26 cellular contexts compared by ENCODE assay signal in the genomic region with DNA sequence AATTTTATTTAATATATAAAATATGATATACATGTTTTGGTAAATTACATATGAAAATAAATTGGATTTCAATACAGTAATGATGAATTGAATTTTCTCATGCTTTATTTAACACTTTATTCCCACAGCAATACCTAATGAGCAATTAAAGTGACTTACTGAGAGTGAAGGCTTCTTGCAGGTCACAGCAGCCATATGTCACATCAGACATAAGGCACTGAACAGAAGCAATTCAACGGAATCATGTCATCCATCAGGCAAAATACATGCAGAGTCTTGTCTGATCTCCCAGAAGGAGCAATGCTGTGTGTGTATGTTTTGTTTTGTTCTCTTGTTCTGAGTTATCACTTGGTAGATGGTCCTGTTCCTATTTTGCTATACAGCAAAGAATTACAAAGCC.
"Had no signal": no experiment of that assay in that cellular context is flagged by ENCODE, and none has a peak within 500 bp of the region (broad histone marks: within the 10 kb centered on the region; RNA-seq: fewer than 3 reads in every experiment).

No MANE protein-coding gene starts in this region.

- H3K9me3 Mint-ChIP-seq: activated naive CD4-positive, alpha-beta T cell treated with anti-CD3 and anti-CD28 coated beads, Interleukin-2, amount 50 U/mL, for 24 hours; activated T-helper 1 cell treated with anti-CD3 and anti-CD28 coated beads, Interleukin-12 subunit alpha, Interleukin-12 subunit beta, Interleukin-2, Interleukin-4 antibody, amounts not matched to agents 30 ng/mL and 10 ng/mL and 1 ng/mL, durations not matched to agents 14 hours and 24 hours and 36 hours; central memory CD8-positive, alpha-beta T cell; effector memory CD8-positive, alpha-beta T cell; immature natural killer cell; T-cell; T-helper 2 cell treated with Interferon-gamma antibody and Interleukin-4, amounts not matched to agents 5 μg/mL and 100 μg/mL, for 36 hours had no signal

- FAIRE-seq: colon had no signal

- H3K36me3 Mint-ChIP-seq: activated naive CD4-positive, alpha-beta T cell treated with anti-CD3 and anti-CD28 coated beads, Interleukin-2, amount 50 U/mL, for 24 hours; immature natural killer cell; naive thymus-derived CD4-positive, alpha-beta T cell; T-cell had no signal

- H3K4me3 ChIP-seq: ascending aorta, dorsolateral prefrontal cortex, left lung, lung, thyroid gland, upper lobe of right lung had no signal

- H3K27me3 ChIP-seq: ascending aorta, dorsolateral prefrontal cortex, left lung, thyroid gland, upper lobe of right lung had no signal

- H3K27me3 Mint-ChIP-seq: activated naive CD4-positive, alpha-beta T cell treated with anti-CD3 and anti-CD28 coated beads, Interleukin-2, amount 50 U/mL, for 24 hours; naive thymus-derived CD4-positive, alpha-beta T cell; T-cell had no signal

- H3K9ac ChIP-seq: parathyroid adenoma had no signal

- H2AFZ ChIP-seq: parathyroid adenoma had no signal

- H3K27ac Mint-ChIP-seq: activated CD8-positive, alpha-beta T cell treated with anti-CD3 and anti-CD28 coated beads, Interleukin-2, amount 10 ng/mL, durations not matched to agents 7 days and 5 days; activated naive CD4-positive, alpha-beta T cell treated with anti-CD3 and anti-CD28 coated beads, Interleukin-2, amount 50 U/mL, for 24 hours; activated T-helper 1 cell treated with anti-CD3 and anti-CD28 coated beads, Interleukin-12 subunit alpha, Interleukin-12 subunit beta, Interleukin-2, Interleukin-4 antibody, amounts not matched to agents 30 ng/mL and 10 ng/mL and 1 ng/mL, durations not matched to agents 14 hours and 24 hours and 36 hours; effector memory CD8-positive, alpha-beta T cell; immature natural killer cell; T-cell; T-helper 2 cell treated with Interferon-gamma antibody and Interleukin-4, amounts not matched to agents 5 μg/mL and 100 μg/mL, for 36 hours had no signal

- ATAC-seq: activated CD8-positive, alpha-beta T cell treated with anti-CD3 and anti-CD28 coated beads, Interleukin-2, amount 10 ng/mL, durations not matched to agents 7 days and 5 days; effector memory CD8-positive, alpha-beta T cell; left lung; naive thymus-derived CD4-positive, alpha-beta T cell; right cardiac atrium; stimulated activated naive CD8-positive, alpha-beta T cell treated with anti-CD3 and anti-CD28 coated beads, Interleukin-15, Interleukin-2, amounts not matched to agents 100 U/mL and 50 U/mL, for 24 hours; T-cell; upper lobe of right lung had no signal

- H3K27ac ChIP-seq: ascending aorta, dorsolateral prefrontal cortex, epithelial cell of prostate, left lung, parathyroid adenoma, thyroid gland, upper lobe of right lung had no signal

- DNase-seq: activated CD4-positive, alpha-beta T cell treated with anti-CD3 and anti-CD28 coated beads for 1 hour; activated CD4-positive, alpha-beta T cell treated with anti-CD3 and anti-CD28 coated beads, Interleukin-2, amount 50 U/mL, for 1 hour; activated CD8-positive, alpha-beta T cell treated with anti-CD3 and anti-CD28 coated beads, Interleukin-2, amount 10 ng/mL, durations not matched to agents 7 days and 5 days; activated gamma-delta T cell; dorsolateral prefrontal cortex; effector memory CD8-positive, alpha-beta T cell; foreskin fibroblast; immature natural killer cell; kidney glomerular epithelial cell; left lung; naive thymus-derived CD4-positive, alpha-beta T cell; right cardiac atrium; stimulated activated CD4-positive, alpha-beta T cell treated with anti-CD3 and anti-CD28 coated beads, Interleukin-4, amount 100 ng/mL, for 4 hours; stimulated activated naive CD8-positive, alpha-beta T cell treated with anti-CD3 and anti-CD28 coated beads, Interleukin-15, Interleukin-2, amounts not matched to agents 100 U/mL and 50 U/mL, for 24 hours; T-cell; thyroid gland; upper lobe of right lung had no signal

- H3K4me3 Mint-ChIP-seq: activated CD8-positive, alpha-beta T cell treated with anti-CD3 and anti-CD28 coated beads, Interleukin-2, amount 10 ng/mL, durations not matched to agents 7 days and 5 days; activated naive CD4-positive, alpha-beta T cell treated with anti-CD3 and anti-CD28 coated beads, Interleukin-2, amount 50 U/mL, for 24 hours; activated T-helper 1 cell treated with anti-CD3 and anti-CD28 coated beads, Interleukin-12 subunit alpha, Interleukin-12 subunit beta, Interleukin-2, Interleukin-4 antibody, amounts not matched to agents 30 ng/mL and 10 ng/mL and 1 ng/mL, durations not matched to agents 14 hours and 24 hours and 36 hours; central memory CD8-positive, alpha-beta T cell; effector memory CD8-positive, alpha-beta T cell; immature natural killer cell; naive thymus-derived CD4-positive, alpha-beta T cell; T-cell; T-helper 2 cell treated with Interferon-gamma antibody and Interleukin-4, amounts not matched to agents 5 μg/mL and 100 μg/mL, for 36 hours had no signal

- H3K36me3 ChIP-seq: ascending aorta, left lung, thyroid gland, upper lobe of right lung had no signal

- H3K9me3 ChIP-seq: ascending aorta, left lung, thyroid gland, upper lobe of right lung had no signal

- H3K4me1 ChIP-seq: ascending aorta, left lung, parathyroid adenoma, thyroid gland, upper lobe of right lung had no signal

- H3K79me2 ChIP-seq: parathyroid adenoma had no signal
